30 cellular contexts compared by ENCODE assay signal in the genomic region with DNA sequence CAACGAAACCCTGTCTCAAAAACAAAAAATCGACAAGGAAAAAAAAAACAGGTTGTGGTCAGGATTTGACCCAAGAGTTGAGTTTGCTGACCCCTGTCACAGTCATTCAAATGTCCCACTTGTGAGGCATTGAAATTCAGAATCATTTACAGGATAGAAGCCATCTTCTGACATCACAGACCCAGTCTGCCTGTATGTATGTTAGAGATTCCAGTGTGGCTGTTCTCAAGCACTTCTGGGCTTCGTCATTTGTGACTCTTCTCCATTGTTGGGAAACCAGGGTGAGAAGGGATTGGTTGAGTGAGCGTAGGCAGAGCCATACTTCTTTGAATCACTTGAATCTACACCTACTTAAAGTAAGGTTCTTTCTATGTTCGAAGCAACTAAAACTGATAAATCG.
"Had no signal": no experiment of that assay in that cellular context is flagged by ENCODE, and none has a peak within 500 bp of the region (broad histone marks: within the 10 kb centered on the region; RNA-seq: fewer than 3 reads in every experiment).

No MANE protein-coding gene starts in this region.

- H3K4me3 ChIP-seq: adrenal gland, body of pancreas, breast epithelium had no signal

- H3K27ac ChIP-seq: adrenal gland, body of pancreas, brain microvascular endothelial cell, breast epithelium, VCaP had no signal

- DNase-seq: activated CD4-positive, alpha-beta memory T cell treated with anti-CD3 and anti-CD28 coated beads for 36 hours; activated CD4-positive, alpha-beta T cell treated with anti-CD3 and anti-CD28 coated beads for 1 hour; activated CD4-positive, alpha-beta T cell treated with anti-CD3 and anti-CD28 coated beads for 36 hours; activated CD4-positive, alpha-beta T cell treated with anti-CD3 and anti-CD28 coated beads for 48 hours; activated CD4-positive, alpha-beta T cell treated with anti-CD3 and anti-CD28 coated beads, Interleukin-2, amount 50 U/mL, for 1 hour; activated CD4-positive, alpha-beta T cell treated with anti-CD3 and anti-CD28 coated beads, Interleukin-2, amount 50 U/mL, for 4 hours; activated CD4-positive, CD25-positive, alpha-beta regulatory T cell; activated CD8-positive, alpha-beta memory T cell treated with anti-CD3 and anti-CD28 coated beads, Interleukin-2, amount 50 U/mL, for 4 hours; activated CD8-positive, alpha-beta T cell treated with anti-CD3 and anti-CD28 coated beads for 36 hours; activated effector memory CD4-positive, alpha-beta T cell treated with anti-CD3 and anti-CD28 coated beads, Interleukin-2, amount 50 U/mL, for 16 hours; activated gamma-delta T cell treated with Interleukin-2 at 50 U/mL for 16 hours; activated naive CD4-positive, alpha-beta T cell; activated naive CD4-positive, alpha-beta T cell treated with anti-CD3 and anti-CD28 coated beads for 36 hours; activated naive CD4-positive, alpha-beta T cell treated with anti-CD3 and anti-CD28 coated beads, Interleukin-2, amount 50 U/mL, for 16 hours; activated naive CD8-positive, alpha-beta T cell treated with anti-CD3 and anti-CD28 coated beads for 36 hours; activated T-cell treated with anti-CD3 and anti-CD28 coated beads for 4 hours; activated T-cell treated with anti-CD3 and anti-CD28 coated beads, Interleukin-2, amount 50 U/mL, for 1 hour; activated T-cell treated with anti-CD3 and anti-CD28 coated beads, Interleukin-2, amount 50 U/mL, for 4 hours; activated T-cell treated with anti-CD3 and anti-CD28 coated beads, Interleukin-2, amount 50 U/mL, for 72 hours; adrenal gland; amniotic stem cell; aorta; body of pancreas; brain microvascular endothelial cell; central memory CD4-positive, alpha-beta T cell; T-cell; T-helper 17 cell; T-helper 9 cell had no signal

- H3K36me3 ChIP-seq: adrenal gland, brain microvascular endothelial cell, breast epithelium had no signal

- H3K4me1 ChIP-seq: adrenal gland, body of pancreas, breast epithelium had no signal

- H3K27me3 ChIP-seq: adrenal gland, body of pancreas, brain microvascular endothelial cell, breast epithelium had no signal

- H3K9me3 ChIP-seq: adrenal gland, body of pancreas, breast epithelium had no signal
